In genomic region chr10:125116041-125116649, GRCh38 we compare ENCODE assay signal across 23 cellular contexts. TPM values are rescaled to one million over a fixed set of nuclear protein-coding genes. Genes with fewer than 3 reads are reported as not detected.
DNase-seq lines count a peak whose midpoint lies in the region; ATAC-seq, FAIRE-seq and TF ChIP-seq lines count a peak whose summit lies in the region.
"Had no signal": no experiment of that assay in that cellular context is flagged by ENCODE, and none has a peak within 500 bp of the region (broad histone marks: within the 10 kb centered on the region; RNA-seq: fewer than 3 reads in every experiment).

No MANE protein-coding gene starts in this region.

- peak overlapping the region; percentile 80 to 83 for H3K27ac ChIP-seq in breast epithelium
- peak overlapping the region; percentile 34 to 74 for H3K27ac ChIP-seq in kidney (ENCODE audit: low read depth in 2 of 2, low read length in 2 of 2)
- H3K27ac ChIP-seq in prostate gland, result peak overlapping the region; percentile 6 to 69

- DNase-seq in breast epithelium (ENCODE audit: low spot score in 2 of 2) (no peak), MCF 10A (ENCODE audit: unreplicated experiment) (no peak), kidney (no peak), prostate gland (ENCODE audit: low spot score) (no peak), NCI-H1092 (lab: John Stamatoyannopoulos, UW) (no peak), H4 (ENCODE audit: low spot score) (no peak)
- no peak for DNase-seq in activated T-helper 2 cell treated with anti-CD3 and anti-CD28 coated beads, Interferon-gamma antibody, Interleukin-2, Interleukin-4, amounts not matched to agents 10 μg/mL and 5 μg/mL and 100 μg/mL, durations not matched to agents 14 hours and 24 hours and 36 hours (ENCODE audit: low spot score)
- DNase-seq: 8988T; activated CD4-positive, CD25-positive, alpha-beta regulatory T cell; activated CD8-positive, alpha-beta memory T cell treated with anti-CD3 and anti-CD28 coated beads, Interleukin-2, amount 10 ng/mL, durations not matched to agents 7 days and 5 days; activated naive CD4-positive, alpha-beta T cell treated with anti-CD3 and anti-CD28 coated beads, Interleukin-2, amount 10 ng/mL, durations not matched to agents 7 days and 5 days; activated T-cell treated with anti-CD3 and anti-CD28 coated beads, Interleukin-2, amount 50 U/mL, for 72 hours; effector CD8-positive, alpha-beta T cell; heart left ventricle; mammary epithelial cell; NCI-H1092 treated with DMSO at 0.1 percent for 48 hours; NCI-H1930; NCI-H526; retina had no signal

- CTCF ChIA-PET in MCF 10A (lab: Yijun Ruan, JAX), result interaction anchor here (0.6 to 1.0 kb wide), 5 partner anchors 9 to 520 kb away, joined by 3 read pairs; no protein-coding TSS in a partner anchor

- no peaks in the 10 kb centered on the region for H3K27me3 Mint-ChIP-seq in MCF 10A (ENCODE audit: insufficient read depth, unreplicated experiment)
- no peaks in the 10 kb centered on the region for H3K27me3 Mint-ChIP-seq in activated T-helper 2 cell treated with anti-CD3 and anti-CD28 coated beads, Interferon-gamma antibody, Interleukin-2, Interleukin-4, amounts not matched to agents 10 μg/mL and 5 μg/mL and 100 μg/mL, durations not matched to agents 14 hours and 24 hours and 36 hours (ENCODE audit: low read depth)

- no peak overlapping the region for H3K27ac Mint-ChIP-seq in MCF 10A (ENCODE audit: low read depth, unreplicated experiment)
- no peak overlapping the region for H3K27ac Mint-ChIP-seq in activated T-helper 2 cell treated with anti-CD3 and anti-CD28 coated beads, Interferon-gamma antibody, Interleukin-2, Interleukin-4, amounts not matched to agents 10 μg/mL and 5 μg/mL and 100 μg/mL, durations not matched to agents 14 hours and 24 hours and 36 hours
- H3K27ac Mint-ChIP-seq: activated CD8-positive, alpha-beta memory T cell treated with anti-CD3 and anti-CD28 coated beads, Interleukin-2, amount 10 ng/mL, durations not matched to agents 7 days and 5 days; activated naive CD4-positive, alpha-beta T cell treated with anti-CD3 and anti-CD28 coated beads, Interleukin-2, amount 10 ng/mL, durations not matched to agents 7 days and 5 days; activated T-cell treated with anti-CD3 and anti-CD28 coated beads, Interleukin-2, amount 50 U/mL, for 72 hours; IgD-negative memory B cell had no signal

- no peak overlapping the region for H3K4me3 Mint-ChIP-seq in MCF 10A (ENCODE audit: unreplicated experiment)
- no peak overlapping the region for H3K4me3 Mint-ChIP-seq in activated T-helper 2 cell treated with anti-CD3 and anti-CD28 coated beads, Interferon-gamma antibody, Interleukin-2, Interleukin-4, amounts not matched to agents 10 μg/mL and 5 μg/mL and 100 μg/mL, durations not matched to agents 14 hours and 24 hours and 36 hours (ENCODE audit: low read depth)
- H3K4me3 Mint-ChIP-seq: activated CD8-positive, alpha-beta memory T cell treated with anti-CD3 and anti-CD28 coated beads, Interleukin-2, amount 10 ng/mL, durations not matched to agents 7 days and 5 days; activated naive CD4-positive, alpha-beta T cell treated with anti-CD3 and anti-CD28 coated beads, Interleukin-2, amount 10 ng/mL, durations not matched to agents 7 days and 5 days; activated T-cell treated with anti-CD3 and anti-CD28 coated beads, Interleukin-2, amount 50 U/mL, for 72 hours; IgD-negative memory B cell had no signal

- POLR2A ChIA-PET in MCF 10A (lab: Yijun Ruan, JAX), result no interaction called here

- no peak for TF ChIP-seq CTCF in breast epithelium (IDR thresholded peaks at IDR 0.05)
- no peak for TF ChIP-seq CTCF in MCF 10A (IDR thresholded peaks at IDR 0.05; ENCODE audit: unreplicated experiment)
- no peak for TF ChIP-seq CTCF in kidney (IDR thresholded peaks at IDR 0.05; ENCODE audit: borderline replicate concordance, extremely low read depth, insufficient read depth)
- no peak for TF ChIP-seq CTCF in prostate gland (IDR thresholded peaks at IDR 0.05)

- peak overlapping the region in 1 of 2 donors; percentile 6 for H3K9ac ChIP-seq in kidney (ENCODE audit: low read length in 2 of 2)

- peaks cover 21% of the 10 kb centered on the region for H3K4me1 Mint-ChIP-seq in MCF 10A (ENCODE audit: insufficient read depth, unreplicated experiment)
- no peaks in the 10 kb centered on the region for H3K4me1 Mint-ChIP-seq in activated T-helper 2 cell treated with anti-CD3 and anti-CD28 coated beads, Interferon-gamma antibody, Interleukin-2, Interleukin-4, amounts not matched to agents 10 μg/mL and 5 μg/mL and 100 μg/mL, durations not matched to agents 14 hours and 24 hours and 36 hours (ENCODE audit: low read depth)
- H3K4me1 Mint-ChIP-seq: activated CD8-positive, alpha-beta memory T cell treated with anti-CD3 and anti-CD28 coated beads, Interleukin-2, amount 10 ng/mL, durations not matched to agents 7 days and 5 days; activated naive CD4-positive, alpha-beta T cell treated with anti-CD3 and anti-CD28 coated beads, Interleukin-2, amount 10 ng/mL, durations not matched to agents 7 days and 5 days had no signal

- H3K4me1 ChIP-seq in breast epithelium (peaks cover 0 to 48% of the 10 kb centered on the region in 2 donors), kidney (ENCODE audit: control insufficient read depth in 1 of 2, insufficient read depth in 1 of 2, low read depth in 1 of 2, low read length in 2 of 2) (peaks cover 49 to 52% of the 10 kb centered on the region in 2 donors), prostate gland (replicated peaks) (peaks cover 40% of the 10 kb centered on the region)

- H3K4me3 ChIP-seq in breast epithelium, result no peak overlapping the region
- no peak overlapping the region for H3K4me3 ChIP-seq in kidney (ENCODE audit: low read length in 2 of 2)
- no peak overlapping the region for H3K4me3 ChIP-seq in prostate gland
- H3K4me3 ChIP-seq: heart left ventricle, smooth muscle cell had no signal

- WGBS in prostate gland, result 88% methylated on average over 16 of the region's 16 CpGs

- H3K9me3 Mint-ChIP-seq in MCF 10A (ENCODE audit: unreplicated experiment), result no peaks in the 10 kb centered on the region
- H3K9me3 Mint-ChIP-seq in activated T-helper 2 cell treated with anti-CD3 and anti-CD28 coated beads, Interferon-gamma antibody, Interleukin-2, Interleukin-4, amounts not matched to agents 10 μg/mL and 5 μg/mL and 100 μg/mL, durations not matched to agents 14 hours and 24 hours and 36 hours, result no peaks in the 10 kb centered on the region
- H3K9me3 Mint-ChIP-seq: activated naive CD4-positive, alpha-beta T cell treated with anti-CD3 and anti-CD28 coated beads, Interleukin-2, amount 10 ng/mL, durations not matched to agents 7 days and 5 days; activated T-cell treated with anti-CD3 and anti-CD28 coated beads, Interleukin-2, amount 50 U/mL, for 72 hours had no signal

- TF ChIP-seq POLR2A in breast epithelium (IDR thresholded peaks at IDR 0.05), result no peak
- TF ChIP-seq POLR2A in prostate gland (IDR thresholded peaks at IDR 0.05), result no peak

- BruUV-seq in MCF 10A (replicated peaks; lab: Mats Ljungman, UMichigan), result no TSS peak

- intact Hi-C loops in breast epithelium (cut with DNase I; ENCODE audit: low total_unique reads) (loop anchor here (5.0 kb wide), 1 partner anchor 279 kb away; no protein-coding TSS in a partner anchor), MCF 10A (cut with micrococcal nuclease) (no loop called here), kidney (cut with DNase I) (no loop called here), prostate gland (cut with DNase I) (loop anchor here (5.0 kb wide), 1 partner anchor 41 kb away; no protein-coding TSS in a partner anchor)
- intact Hi-C loops in activated T-helper 2 cell treated with anti-CD3 and anti-CD28 coated beads, Interferon-gamma antibody, Interleukin-2, Interleukin-4, amounts not matched to agents 10 μg/mL and 5 μg/mL and 100 μg/mL, durations not matched to agents 14 hours and 24 hours and 36 hours (cut with micrococcal nuclease), result no loop called here

- FAIRE-seq in kidney (lab: Jason Lieb, UNC), result no peak
- FAIRE-seq: GM12892 had no signal

- H3K36me3 Mint-ChIP-seq in MCF 10A (ENCODE audit: insufficient read depth, unreplicated experiment), result peaks cover 29% of the 10 kb centered on the region
- H3K36me3 Mint-ChIP-seq in activated T-helper 2 cell treated with anti-CD3 and anti-CD28 coated beads, Interferon-gamma antibody, Interleukin-2, Interleukin-4, amounts not matched to agents 10 μg/mL and 5 μg/mL and 100 μg/mL, durations not matched to agents 14 hours and 24 hours and 36 hours (ENCODE audit: low read depth), result no peaks in the 10 kb centered on the region
- H3K36me3 Mint-ChIP-seq: activated CD8-positive, alpha-beta memory T cell treated with anti-CD3 and anti-CD28 coated beads, Interleukin-2, amount 10 ng/mL, durations not matched to agents 7 days and 5 days; activated naive CD4-positive, alpha-beta T cell treated with anti-CD3 and anti-CD28 coated beads, Interleukin-2, amount 10 ng/mL, durations not matched to agents 7 days and 5 days had no signal

- no peaks in the 10 kb centered on the region for H3K27me3 ChIP-seq in breast epithelium
- H3K27me3 ChIP-seq in prostate gland (replicated peaks; ENCODE audit: insufficient read depth), result no peaks in the 10 kb centered on the region
- H3K27me3 ChIP-seq: heart left ventricle had no signal

- H3K9me3 ChIP-seq in breast epithelium (no peaks in the 10 kb centered on the region), kidney (ENCODE audit: control insufficient read depth in 1 of 2, low read length in 2 of 2) (no peaks in the 10 kb centered on the region), prostate gland (no peaks in the 10 kb centered on the region)
- H3K9me3 ChIP-seq: heart left ventricle had no signal

- H3K36me3 ChIP-seq in breast epithelium, result no peaks in the 10 kb centered on the region
- no peaks in the 10 kb centered on the region for H3K36me3 ChIP-seq in kidney (ENCODE audit: control insufficient read depth in 1 of 2, insufficient read depth in 2 of 2, low read length in 2 of 2)
- no peaks in the 10 kb centered on the region for H3K36me3 ChIP-seq in prostate gland
- H3K36me3 ChIP-seq: heart left ventricle had no signal

- no peak for ATAC-seq in HG02885 (IDR thresholded peaks at IDR 0.05; ENCODE audit: poor library complexity, unreplicated experiment)
- ATAC-seq: activated CD8-positive, alpha-beta memory T cell treated with anti-CD3 and anti-CD28 coated beads, Interleukin-2, amount 10 ng/mL, durations not matched to agents 7 days and 5 days; activated T-cell treated with anti-CD3 and anti-CD28 coated beads, Interleukin-2, amount 50 U/mL, for 72 hours had no signal

RNA-seq across cellular contexts. Expression of gene CTBP2, which starts 44.2 kb away (rescaled TPM):
- total RNA-seq in breast epithelium (10 to 100 TPM; 53.1 to 91.2 (median 65.9) TPM), MCF 10A (2022) (129 and 152 TPM in 2 replicates), kidney (111 TPM), prostate gland (10 to 100 TPM; 70.2 to 89.7 TPM)
- 33.1 TPM for polyA plus RNA-seq in kidney (ENCODE audit: insufficient read depth, low read depth, low replicate concordance)
- 0.41 and 0.48 TPM in 2 replicates for total RNA-seq in activated T-helper 2 cell treated with anti-CD3 and anti-CD28 coated beads, Interferon-gamma antibody, Interleukin-2, Interleukin-4, amounts not matched to agents 10 μg/mL and 5 μg/mL and 100 μg/mL, durations not matched to agents 14 hours and 24 hours and 36 hours
- total RNA-seq in H4 (2014; rRNA removed; shearing (Covaris generic)), result 58.2 and 69.8 TPM in 2 replicates

Comparison
In these comparisons a context has a peak if more than half of its experiments do, and no peak if none do; other contexts are left out.
1. intact Hi-C loops: an anchor here in breast epithelium (5.0 kb wide) and prostate gland (5.0 kb wide); none called in MCF 10A, kidney and activated T-helper 2 cell treated with anti-CD3 and anti-CD28 coated beads, Interferon-gamma antibody, Interleukin-2, Interleukin-4, amounts not matched to agents 10 μg/mL and 5 μg/mL and 100 μg/mL, durations not matched to agents 14 hours and 24 hours and 36 hours.
2. RNA of gene CTBP2, which starts 44.2 kb away (total RNA-seq): 129 to 152 TPM in MCF 10A, 111 TPM in kidney (single experiment), 70.2 to 89.7 TPM in prostate gland, 53.1 to 91.2 TPM in breast epithelium and 58.2 to 69.8 TPM in H4; 0.41 to 0.48 TPM in activated T-helper 2 cell treated with anti-CD3 and anti-CD28 coated beads, Interferon-gamma antibody, Interleukin-2, Interleukin-4, amounts not matched to agents 10 μg/mL and 5 μg/mL and 100 μg/mL, durations not matched to agents 14 hours and 24 hours and 36 hours; every median in the first group is over 10 times any median in the second.
3. Peak in every context shown above with its lines, with median percentiles within 50 percentile points of each other: H3K27ac ChIP-seq.